In genomic region chr11:62600367-62601113, GRCh38 we compare ENCODE assay signal across 8 cellular contexts. TPM values are rescaled to one million over a fixed set of nuclear protein-coding genes. Genes with fewer than 3 reads are reported as not detected.
DNase-seq lines count a peak whose midpoint lies in the region; ATAC-seq and TF ChIP-seq lines count a peak whose summit lies in the region.

No MANE protein-coding gene starts in this region.

- TF ChIP-seq CTCF in GM12864 (IDR thresholded peaks at IDR 0.05; ENCODE audit: low read depth, low read length, missing control alignments) (no peak), PC-3 (conservative IDR thresholded peaks at IDR 0.05; ENCODE audit: low read depth, low read length) (no peak), endodermal cell (conservative IDR thresholded peaks at IDR 0.05) (no peak), ovary (IDR thresholded peaks at IDR 0.05) (no peak)

- H3K27ac ChIP-seq in PC-3 (ENCODE audit: low read length) = peak overlapping the region; percentile 69
- peak overlapping the region; percentile 83 for H3K27ac ChIP-seq in endodermal cell (ENCODE audit: low read depth, low read length)
- peak overlapping the region; percentile 91 to 95 for H3K27ac ChIP-seq in ovary

- H3K36me3 ChIP-seq in PC-3 (ENCODE audit: low read depth, low read length) (peaks cover 35% of the 10 kb centered on the region), endodermal cell (ENCODE audit: control insufficient read depth, insufficient read depth, low read length) (peaks cover 42% of the 10 kb centered on the region), ovary (no peaks in the 10 kb centered on the region)

- intact Hi-C loops in PC-3 (cut with micrococcal nuclease) (loop anchor here (5.0 kb wide), 1 partner anchor 72 kb away; the partner anchor contains the start of genes LBHD1 and UQCC3), ovary (cut with DNase I) (no loop called here)

- peak overlapping the region; percentile 98 for H3K9ac ChIP-seq in PC-3 (ENCODE audit: low read length)
- peak overlapping the region; percentile 82 for H3K9ac ChIP-seq in endodermal cell (ENCODE audit: extremely low read depth, low read length, poor library complexity, severe bottlenecking)

- no TSS peak for BruUV-seq in PC-3 (replicated peaks; lab: Mats Ljungman, UMichigan)

- no peak for TF ChIP-seq EP300 in ovary (IDR thresholded peaks at IDR 0.05)

- no peaks in the 10 kb centered on the region for H3K9me3 ChIP-seq in PC-3 (ENCODE audit: low read length)
- no peaks in the 10 kb centered on the region for H3K9me3 ChIP-seq in endodermal cell (ENCODE audit: control insufficient read depth, low read length)
- no peaks in the 10 kb centered on the region for H3K9me3 ChIP-seq in ovary

- H3K36me3 Mint-ChIP-seq in endodermal cell (ENCODE audit: low read depth) = peaks cover 60% of the 10 kb centered on the region

- H3K4me2 ChIP-seq in PC-3 (ENCODE audit: low read length) = peak overlapping the region; percentile 99

- peak overlapping the region; percentile 77 for H3K4me3 Mint-ChIP-seq in endodermal cell

- CTCF ChIA-PET in PC-3 (lab: Charles Lee) = interaction anchor here (1.0 to 1.7 kb wide), 2 partner anchors 11 to 176 kb away, joined by 3 to 7 read pairs; no protein-coding TSS in a partner anchor

- H4K20me1 ChIP-seq in PC-3 (ENCODE audit: low read length) = no peaks in the 10 kb centered on the region

- DNase-seq in GM12864 (ENCODE audit: low read depth) (no peak), PC-3 (no peak), endodermal cell (peak; percentile 46), ovary (no peak), NCI-H2196 treated with DMSO at 0.1 percent for 48 hours (lab: John Stamatoyannopoulos, UW; ENCODE audit: unreplicated experiment) (no peak), GF-D8 (lab: John Stamatoyannopoulos, UW) (no peak), NCI-H446 (lab: John Stamatoyannopoulos, UW) (no peak), activated gamma-delta T cell (lab: John Stamatoyannopoulos, UW) (no peak)

- H3K27me3 Mint-ChIP-seq in endodermal cell (ENCODE audit: insufficient read depth) = peaks cover 24% of the 10 kb centered on the region

- peak overlapping the region; percentile 84 for H3K27ac Mint-ChIP-seq in endodermal cell

- no peak for ATAC-seq in PC-3

- H3K4me1 ChIP-seq in PC-3 (ENCODE audit: insufficient read depth, low read length) (peaks cover 21% of the 10 kb centered on the region), endodermal cell (ENCODE audit: control insufficient read depth, insufficient read depth, low read length) (peaks cover 13% of the 10 kb centered on the region), ovary (ENCODE audit: insufficient read depth) (peaks cover 9% of the 10 kb centered on the region)

- H3K27me3 ChIP-seq in PC-3 (ENCODE audit: low read length) = no peaks in the 10 kb centered on the region
- peaks cover 11% of the 10 kb centered on the region for H3K27me3 ChIP-seq in endodermal cell (ENCODE audit: control insufficient read depth, insufficient read depth, low read length, poor library complexity, severe bottlenecking)
- H3K27me3 ChIP-seq in ovary = no peaks in the 10 kb centered on the region

- POLR2A ChIA-PET in PC-3 (lab: Charles Lee; ENCODE audit: unreplicated experiment) = interaction anchor here (1.7 kb wide), 1 partner anchor 9 kb away, joined by 29 read pairs; the partner anchor contains the start of gene TUT1

- peaks cover 49% of the 10 kb centered on the region for H3K4me1 Mint-ChIP-seq in endodermal cell

- TF ChIP-seq POLR2A in ovary (IDR thresholded peaks at IDR 0.05) = no peak

- H3K9me2 ChIP-seq in PC-3 (replicated peaks; ENCODE audit: low read length) = no peaks in the 10 kb centered on the region

- no peaks in the 10 kb centered on the region for H3K9me3 Mint-ChIP-seq in endodermal cell

- 0 to 1% methylated on average over 17 to 24 of the region's 25 CpGs for whole genome bisulfite sequencing in endodermal cell (ENCODE audit: insufficient coverage in 1 of 2, insufficient read length in 1 of 2), 2 experiments
- WGBS in ovary, 3 donors = 1% methylated on average over 25 of the region's 25 CpGs

- H3K4me3 ChIP-seq in GM12864 (ENCODE audit: low read depth, low read length) = peak overlapping the region; percentile 95
- peak overlapping the region; percentile 93 for H3K4me3 ChIP-seq in PC-3 (ENCODE audit: low read length)
- peak overlapping the region; percentile 96 for H3K4me3 ChIP-seq in endodermal cell (ENCODE audit: low read length)
- H3K4me3 ChIP-seq in ovary = peak overlapping the region; percentile 81

- peak overlapping the region; percentile 88 for H2AFZ ChIP-seq in PC-3 (ENCODE audit: low read length)

- peaks cover 43% of the 10 kb centered on the region for H3K79me2 ChIP-seq in PC-3 (ENCODE audit: low read length)

- no peaks in the 10 kb centered on the region for H3F3A ChIP-seq in PC-3 (ENCODE audit: low read length, unreplicated experiment)

RNA-seq across cellular contexts. Expression of gene MTA2, which starts 1.1 kb away (rescaled TPM):
- total RNA-seq in PC-3 (2014; rRNA removed) (193 and 259 TPM in 2 replicates), endodermal cell (100 to 1,000 TPM; 131 to 155 TPM), ovary (100 to 1,000 TPM in 3 of 7 donors, 10 to 100 TPM in 4; 41.5 to 130 (median 89.8) TPM)
- 118 TPM for polyA plus RNA-seq in endodermal cell (2013, experiment 1 of 2)
- 114 TPM for polyA plus RNA-seq in endodermal cell (2013, experiment 2 of 2)
- polyA plus RNA-seq in ovary = 10 to 100 TPM; 54.2 to 90.4 TPM

RNA-seq across cellular contexts. Expression of gene TUT1, which starts 9.2 kb away (rescaled TPM):
- total RNA-seq in PC-3 (2014; rRNA removed) (17.8 and 20.6 TPM in 2 replicates), endodermal cell (10 to 100 TPM; 16.0 to 33.5 TPM), ovary (10 to 100 TPM in 5 of 7 donors, 1 to 10 TPM in 2; 6.9 to 27.3 (median 21.1) TPM)
- 22.9 TPM for polyA plus RNA-seq in endodermal cell (2013, experiment 1 of 2)
- 19.0 TPM for polyA plus RNA-seq in endodermal cell (2013, experiment 2 of 2)
- polyA plus RNA-seq in ovary = 10 to 100 TPM in 1 of 2 donors, 1 to 10 TPM in 1; 5.9 to 18.3 TPM

RNA-seq across cellular contexts. Expression of gene EML3, which starts 12.0 kb away (rescaled TPM):
- total RNA-seq in PC-3 (2014; rRNA removed) = 32.8 and 50.6 TPM in 2 replicates
- total RNA-seq in endodermal cell = 10 to 100 TPM; 51.5 to 57.7 TPM
- 27.2 TPM for polyA plus RNA-seq in endodermal cell (2013, experiment 1 of 2)
- polyA plus RNA-seq in endodermal cell (2013, experiment 2 of 2) = 23.1 TPM
- 100 to 1,000 TPM in 3 of 7 donors, 10 to 100 TPM in 4; 38.1 to 138 (median 96.0) TPM for total RNA-seq in ovary
- 10 to 100 TPM; 29.9 to 59.1 TPM for polyA plus RNA-seq in ovary

RNA-seq across cellular contexts. Expression of gene ROM1, which starts 12.5 kb away (rescaled TPM):
- total RNA-seq in PC-3 (2014; rRNA removed) (5.8 and 13.9 TPM in 2 replicates), endodermal cell (1 to 10 TPM in 1 of 2 donors, under 1 TPM in 1; 0.71 to 1.3 TPM), ovary (10 to 100 TPM in 4 of 7 donors, 1 to 10 TPM in 3; 9.2 to 22.4 (median 10.8) TPM)
- 0.71 TPM for polyA plus RNA-seq in endodermal cell (2013, experiment 1 of 2)
- 1.2 TPM for polyA plus RNA-seq in endodermal cell (2013, experiment 2 of 2)
- polyA plus RNA-seq in ovary = 10 to 100 TPM; 10.4 to 15.9 TPM

RNA-seq across cellular contexts. Expression of gene B3GAT3, which starts 21.2 kb away (rescaled TPM):
- total RNA-seq in PC-3 (2014; rRNA removed) = 65.8 and 76.3 TPM in 2 replicates
- 10 to 100 TPM; 38.6 to 53.9 TPM for total RNA-seq in endodermal cell
- 35.8 TPM for polyA plus RNA-seq in endodermal cell (2013, experiment 1 of 2)
- polyA plus RNA-seq in endodermal cell (2013, experiment 2 of 2) = 35.8 TPM
- total RNA-seq in ovary = 10 to 100 TPM; 16.6 to 56.6 (median 33.9) TPM
- 10 to 100 TPM in 1 of 2 donors, 1 to 10 TPM in 1; 1.3 to 29.2 TPM for polyA plus RNA-seq in ovary
